8 cellular contexts compared by ENCODE assay signal in genomic region chr5:109688999-109689739, GRCh38. TPM values are rescaled to one million over a fixed set of nuclear protein-coding genes. Genes with fewer than 3 reads are reported as not detected.
DNase-seq lines count a peak whose midpoint lies in the region; ATAC-seq, FAIRE-seq and TF ChIP-seq lines count a peak whose summit lies in the region.

No MANE protein-coding gene starts in this region.

- no peaks in the 10 kb centered on the region for H3K36me3 ChIP-seq in DOHH2 (ENCODE audit: control insufficient read depth, low read length)

- H3K4me1 ChIP-seq in DOHH2 (ENCODE audit: control insufficient read depth, low read length) = peaks cover 31% of the 10 kb centered on the region

- no peak for FAIRE-seq in RCC 7860 (lab: Jason Lieb, UNC)

- no peaks in the 10 kb centered on the region for H3K36me3 Mint-ChIP-seq in activated T-helper 1 cell treated with anti-CD3 and anti-CD28 coated beads, Interleukin-12 subunit alpha, Interleukin-12 subunit beta, Interleukin-2, Interleukin-4 antibody, amounts not matched to agents 30 ng/mL and 10 ng/mL and 1 ng/mL, durations not matched to agents 14 hours and 24 hours and 36 hours (ENCODE audit: low read depth)
- no peaks in the 10 kb centered on the region for H3K36me3 Mint-ChIP-seq in naive thymus-derived CD8-positive, alpha-beta T cell

- peak overlapping the region; percentile 94 for H3K27ac Mint-ChIP-seq in activated T-helper 1 cell treated with anti-CD3 and anti-CD28 coated beads, Interleukin-12 subunit alpha, Interleukin-12 subunit beta, Interleukin-2, Interleukin-4 antibody, amounts not matched to agents 30 ng/mL and 10 ng/mL and 1 ng/mL, durations not matched to agents 14 hours and 24 hours and 36 hours
- peak overlapping the region; percentile 88 to 96 (median 93) for H3K27ac Mint-ChIP-seq in naive thymus-derived CD8-positive, alpha-beta T cell

- peak overlapping the region; percentile 98 for H3K4me3 Mint-ChIP-seq in activated T-helper 1 cell treated with anti-CD3 and anti-CD28 coated beads, Interleukin-12 subunit alpha, Interleukin-12 subunit beta, Interleukin-2, Interleukin-4 antibody, amounts not matched to agents 30 ng/mL and 10 ng/mL and 1 ng/mL, durations not matched to agents 14 hours and 24 hours and 36 hours
- H3K4me3 Mint-ChIP-seq in naive thymus-derived CD8-positive, alpha-beta T cell = peak overlapping the region; percentile 87 to 95 (median 92)

- H4K20me1 ChIP-seq in DOHH2 (ENCODE audit: control insufficient read depth, insufficient read depth, low read depth, low read length) = no peaks in the 10 kb centered on the region

- intact Hi-C loops in activated T-helper 1 cell treated with anti-CD3 and anti-CD28 coated beads, Interleukin-12 subunit alpha, Interleukin-12 subunit beta, Interleukin-2, Interleukin-4 antibody, amounts not matched to agents 30 ng/mL and 10 ng/mL and 1 ng/mL, durations not matched to agents 14 hours and 24 hours and 36 hours (cut with micrococcal nuclease) = loop anchor here (1.0 to 5.0 kb wide), 15 partner anchors 98 to 1543 kb away; partner anchors contain the start of genes SLC25A46 and WDR36

- no peaks in the 10 kb centered on the region for H3K9me2 ChIP-seq in DOHH2 (replicated peaks; ENCODE audit: control insufficient read depth, low read length)

- peaks cover 47% of the 10 kb centered on the region for H3K4me1 Mint-ChIP-seq in activated T-helper 1 cell treated with anti-CD3 and anti-CD28 coated beads, Interleukin-12 subunit alpha, Interleukin-12 subunit beta, Interleukin-2, Interleukin-4 antibody, amounts not matched to agents 30 ng/mL and 10 ng/mL and 1 ng/mL, durations not matched to agents 14 hours and 24 hours and 36 hours (ENCODE audit: low read depth)
- H3K4me1 Mint-ChIP-seq in naive thymus-derived CD8-positive, alpha-beta T cell = peaks cover 17 to 39% (median 33%) of the 10 kb centered on the region in 4 donors

- H3K79me2 ChIP-seq in DOHH2 (ENCODE audit: control insufficient read depth, low read length) = peaks cover 39% of the 10 kb centered on the region

- peaks cover 5% of the 10 kb centered on the region; the same call in 1 of the 2 replicates for H3K9me3 ChIP-seq in DOHH2 (ENCODE audit: control insufficient read depth, insufficient read depth, low read length)

- peak overlapping the region; percentile 94 for H3K4me2 ChIP-seq in DOHH2 (ENCODE audit: low read length)

- peak; percentile 69 for DNase-seq in KG1 (lab: John Stamatoyannopoulos, UW)
- DNase-seq in RCC 7860 (ENCODE audit: low spot score) = peak; percentile 76
- peak; percentile 77 for DNase-seq in activated T-helper 1 cell treated with anti-CD3 and anti-CD28 coated beads, Interleukin-12 subunit alpha, Interleukin-12 subunit beta, Interleukin-2, Interleukin-4 antibody, amounts not matched to agents 30 ng/mL and 10 ng/mL and 1 ng/mL, durations not matched to agents 14 hours and 24 hours and 36 hours (ENCODE audit: low spot score)
- DNase-seq in fibroblast of gingiva (ENCODE audit: low read depth) = peak; percentile 89
- DNase-seq in naive thymus-derived CD8-positive, alpha-beta T cell = peak; percentile 64 to 84 (median 76)
- DNase-seq in stimulated activated naive CD4-positive, alpha-beta T cell treated with Interleukin-2 at 50 U/mL for 16 hours (lab: John Stamatoyannopoulos, UW) = peak; percentile 73

- H3K27me3 ChIP-seq in DOHH2 (ENCODE audit: control insufficient read depth, low read length) = no peaks in the 10 kb centered on the region

- peak; percentile 31 for TF ChIP-seq CTCF in DOHH2 (IDR thresholded peaks at IDR 0.05; ENCODE audit: low read depth, low read length, poor library complexity, severe bottlenecking)

- peaks cover 3% of the 10 kb centered on the region; the same call in 1 of the 2 replicates for H3F3A ChIP-seq in DOHH2 (ENCODE audit: control insufficient read depth, insufficient read depth)

- peak; percentile 80 for ATAC-seq in GM21737 (IDR thresholded peaks at IDR 0.05; ENCODE audit: unreplicated experiment)
- peak; percentile 71 for ATAC-seq in naive thymus-derived CD8-positive, alpha-beta T cell

- peaks cover 12% of the 10 kb centered on the region for H3K9me3 Mint-ChIP-seq in activated T-helper 1 cell treated with anti-CD3 and anti-CD28 coated beads, Interleukin-12 subunit alpha, Interleukin-12 subunit beta, Interleukin-2, Interleukin-4 antibody, amounts not matched to agents 30 ng/mL and 10 ng/mL and 1 ng/mL, durations not matched to agents 14 hours and 24 hours and 36 hours
- H3K9me3 Mint-ChIP-seq in naive thymus-derived CD8-positive, alpha-beta T cell = peaks cover 0 to 5% (median 0%) of the 10 kb centered on the region in 9 donors

- POLR2A ChIA-PET in naive thymus-derived CD8-positive, alpha-beta T cell (lab: Charles Lee) = interaction anchor here (0.6 to 5.1 kb wide), 21 partner anchors 8 to 1307 kb away, joined by 3 to 61 read pairs (median 5); partner anchors contain the start of genes FBXL17, PJA2 and SLC25A46

- peak overlapping the region; percentile 86 for H3K4me3 ChIP-seq in DOHH2 (ENCODE audit: low read length)

- H3K27me3 Mint-ChIP-seq in activated T-helper 1 cell treated with anti-CD3 and anti-CD28 coated beads, Interleukin-12 subunit alpha, Interleukin-12 subunit beta, Interleukin-2, Interleukin-4 antibody, amounts not matched to agents 30 ng/mL and 10 ng/mL and 1 ng/mL, durations not matched to agents 14 hours and 24 hours and 36 hours (ENCODE audit: insufficient read depth) = no peaks in the 10 kb centered on the region
- no peaks in the 10 kb centered on the region for H3K27me3 Mint-ChIP-seq in naive thymus-derived CD8-positive, alpha-beta T cell

- peak overlapping the region; percentile 87 for H3K27ac ChIP-seq in DOHH2 (ENCODE audit: low read depth, low read length)

RNA-seq across cellular contexts. Expression of gene MAN2A1, which starts 0.6 kb away (rescaled TPM):
- 35.0 and 38.8 TPM in 2 replicates for total RNA-seq in activated T-helper 1 cell treated with anti-CD3 and anti-CD28 coated beads, Interleukin-12 subunit alpha, Interleukin-12 subunit beta, Interleukin-2, Interleukin-4 antibody, amounts not matched to agents 30 ng/mL and 10 ng/mL and 1 ng/mL, durations not matched to agents 14 hours and 24 hours and 36 hours
- 10 to 100 TPM; 80.3 to 83.9 TPM for total RNA-seq in naive thymus-derived CD8-positive, alpha-beta T cell
- 10 to 100 TPM; 17.5 to 20.7 (median 20.2) TPM for polyA plus RNA-seq in naive thymus-derived CD8-positive, alpha-beta T cell

Comparison
In these comparisons a context has a peak if more than half of its experiments do, and no peak if none do; other contexts are left out.
1. Peak in every context shown above with its lines: DNase-seq, ATAC-seq, H3K4me3 ChIP-seq and H3K27ac ChIP-seq.